ENCODE assay signal across 8 cellular contexts in genomic region chr12:120252071-120252906, GRCh38. TPM values are rescaled to one million over a fixed set of nuclear protein-coding genes. Genes with fewer than 3 reads are reported as not detected.
A peak's percentile ranks its signal among the peaks of the same experiment; 100 is the strongest.
DNase-seq lines count a peak whose midpoint lies in the region; ATAC-seq, FAIRE-seq and TF ChIP-seq lines count a peak whose summit lies in the region.

No MANE protein-coding gene starts in this region.

- H3K9ac ChIP-seq in kidney (ENCODE audit: low read length in 2 of 2) = no peak overlapping the region

- peaks cover 72 to 100% (median 97%) of the 10 kb centered on the region in 6 donors for H3K4me1 ChIP-seq in spleen
- H3K4me1 ChIP-seq in kidney (ENCODE audit: control insufficient read depth in 1 of 2, insufficient read depth in 1 of 2, low read depth in 1 of 2, low read length in 2 of 2) = peaks cover 23 to 50% of the 10 kb centered on the region in 2 donors

- WGBS in spleen, 5 donors = 65 to 78% (median 66%) methylated on average over 12 of the region's 12 CpGs

- DNase-seq in CD4-positive, alpha-beta T cell = peak; percentile 63 to 87 (median 68)
- DNase-seq in T-cell = peak; percentile 48 to 93 (median 83)
- peak; percentile 87 for DNase-seq in spleen
- DNase-seq in kidney = no peak
- DNase-seq in NCI-H510A treated with DMSO at 0.1 percent for 48 hours (lab: John Stamatoyannopoulos, UW) = no peak
- no peak for DNase-seq in nucleus accumbens (lab: John Stamatoyannopoulos, UW)

- CTCF ChIA-PET in CD4-positive, alpha-beta T cell (lab: Charles Lee) = interaction anchor here (1.3 to 6.0 kb wide), 5 partner anchors 9 to 24 kb away, joined by 5 to 52 read pairs (median 26); partner anchors contain the start of gene PXN
- CTCF ChIA-PET in T-cell (lab: Charles Lee) = interaction anchor here in 1 of 2 donors (0.6 to 4.5 kb wide), 10 partner anchors 9 to 61 kb away, joined by 3 to 46 read pairs (median 5); partner anchors contain the start of genes PXN and RPLP0

- TF ChIP-seq POLR2A in spleen (IDR thresholded peaks at IDR 0.05) = no peak

- H3K36me3 ChIP-seq in spleen (peaks cover 0 to 16% (median 0%) of the 10 kb centered on the region in 6 donors), kidney (ENCODE audit: control insufficient read depth in 1 of 2, insufficient read depth in 2 of 2, low read length in 2 of 2) (no peaks in the 10 kb centered on the region)

- H3K27me3 Mint-ChIP-seq in CD4-positive, alpha-beta T cell = no peaks in the 10 kb centered on the region
- no peaks in the 10 kb centered on the region for H3K27me3 Mint-ChIP-seq in T-cell
- H3K27me3 Mint-ChIP-seq in activated naive CD4-positive, alpha-beta T cell treated with anti-CD3 and anti-CD28 coated beads, Interleukin-2, amount 50 U/mL, for 24 hours = no peaks in the 10 kb centered on the region

- peak; percentile 73 for ATAC-seq in CD4-positive, alpha-beta T cell (ENCODE audit: poor library complexity)
- ATAC-seq in T-cell (replicated peaks in 1 of 4) (peak; percentile 83 to 90 (median 88)), HG03139 (IDR thresholded peaks at IDR 0.05; ENCODE audit: unreplicated experiment) (no peak)

- peak overlapping the region; percentile 68 for H3K27ac ChIP-seq in CD4-positive, alpha-beta T cell (ENCODE audit: low read depth, low read length)
- H3K27ac ChIP-seq in spleen = peak overlapping the region; percentile 55 to 97 (median 86)
- H3K27ac ChIP-seq in kidney (ENCODE audit: low read depth in 2 of 2, low read length in 2 of 2) = peak overlapping the region in 1 of 2 donors; percentile 77

- H3K4me1 Mint-ChIP-seq in CD4-positive, alpha-beta T cell (ENCODE audit: low read depth) = peaks cover 85% of the 10 kb centered on the region
- peaks cover 91 to 93% (median 93%) of the 10 kb centered on the region in 3 donors for H3K4me1 Mint-ChIP-seq in T-cell
- peaks cover 93% of the 10 kb centered on the region for H3K4me1 Mint-ChIP-seq in activated naive CD4-positive, alpha-beta T cell treated with anti-CD3 and anti-CD28 coated beads, Interleukin-2, amount 50 U/mL, for 24 hours

- H3K4me3 ChIP-seq in spleen (peak overlapping the region in 1 of 8 donors; percentile 58), kidney (ENCODE audit: low read length in 2 of 2) (no peak overlapping the region)

- peaks cover 38% of the 10 kb centered on the region for H3K36me3 Mint-ChIP-seq in CD4-positive, alpha-beta T cell (ENCODE audit: low read depth)
- peaks cover 15% of the 10 kb centered on the region for H3K36me3 Mint-ChIP-seq in T-cell
- peaks cover 11% of the 10 kb centered on the region for H3K36me3 Mint-ChIP-seq in activated naive CD4-positive, alpha-beta T cell treated with anti-CD3 and anti-CD28 coated beads, Interleukin-2, amount 50 U/mL, for 24 hours

- POLR2A ChIA-PET in CD4-positive, alpha-beta T cell (lab: Charles Lee) = interaction anchor here (0.6 to 10.5 kb wide), 8 partner anchors 10 to 65 kb away, joined by 3 to 220 read pairs (median 74); partner anchors contain the start of genes PXN, RNU4-1, RNU4-2 and RPLP0
- POLR2A ChIA-PET in T-cell (lab: Charles Lee) = interaction anchor here in 1 of 2 donors (0.6 to 3.4 kb wide), 6 partner anchors 10 to 51 kb away, joined by 3 to 30 read pairs (median 7); partner anchors contain the start of genes PXN, RNU4-1, RNU4-2 and RPLP0

- intact Hi-C loops in CD4-positive, alpha-beta T cell (cut with DNase I, micrococcal nuclease) = loop anchor here (1.0 kb wide), 4 partner anchors 10 to 39 kb away; partner anchors contain the start of gene RNU4-2 (in 1 of the 2)
- intact Hi-C loops in spleen (cut with DNase I; ENCODE audit: low total_unique reads) = no loop called here
- intact Hi-C loops in kidney (cut with DNase I) = no loop called here

- no peak for FAIRE-seq in kidney (lab: Jason Lieb, UNC)

- H3K9me3 Mint-ChIP-seq in CD4-positive, alpha-beta T cell = no peaks in the 10 kb centered on the region
- no peaks in the 10 kb centered on the region for H3K9me3 Mint-ChIP-seq in T-cell
- no peaks in the 10 kb centered on the region for H3K9me3 Mint-ChIP-seq in activated naive CD4-positive, alpha-beta T cell treated with anti-CD3 and anti-CD28 coated beads, Interleukin-2, amount 50 U/mL, for 24 hours

- H3K4me3 Mint-ChIP-seq in CD4-positive, alpha-beta T cell = peak overlapping the region; percentile 81
- H3K4me3 Mint-ChIP-seq in T-cell = peak overlapping the region; percentile 68 to 74 (median 71)
- peak overlapping the region; percentile 85 for H3K4me3 Mint-ChIP-seq in activated naive CD4-positive, alpha-beta T cell treated with anti-CD3 and anti-CD28 coated beads, Interleukin-2, amount 50 U/mL, for 24 hours

- peak overlapping the region; percentile 95 for H3K27ac Mint-ChIP-seq in CD4-positive, alpha-beta T cell
- peak overlapping the region; percentile 91 to 93 for H3K27ac Mint-ChIP-seq in T-cell
- peak overlapping the region; percentile 91 for H3K27ac Mint-ChIP-seq in activated naive CD4-positive, alpha-beta T cell treated with anti-CD3 and anti-CD28 coated beads, Interleukin-2, amount 50 U/mL, for 24 hours

- no peaks in the 10 kb centered on the region for H3K9me3 ChIP-seq in CD4-positive, alpha-beta T cell (ENCODE audit: control insufficient read depth, low read length)
- no peaks in the 10 kb centered on the region for H3K9me3 ChIP-seq in spleen
- H3K9me3 ChIP-seq in kidney (ENCODE audit: control insufficient read depth in 1 of 2, low read length in 2 of 2) = no peaks in the 10 kb centered on the region

- no peak for TF ChIP-seq CTCF in CD4-positive, alpha-beta T cell (IDR thresholded peaks at IDR 0.05)
- peak in 2 of 11 experiments; percentile 14 to 28 for TF ChIP-seq CTCF in spleen (IDR thresholded peaks at IDR 0.05 in 8 of 11, conservative IDR thresholded peaks at IDR 0.05 in 3 of 11)
- no peak for TF ChIP-seq CTCF in kidney (IDR thresholded peaks at IDR 0.05; ENCODE audit: borderline replicate concordance, extremely low read depth, insufficient read depth)

- H3K27me3 ChIP-seq in CD4-positive, alpha-beta T cell (ENCODE audit: control insufficient read depth, insufficient read depth, low read length) = no peaks in the 10 kb centered on the region
- H3K27me3 ChIP-seq in spleen (replicated peaks in 1 of 7) = peaks cover 0 to 62% (median 0%) of the 10 kb centered on the region in 7 donors

RNA-seq across cellular contexts. Expression of gene PXN, which starts 13.2 kb away (rescaled TPM):
- 100 to 1,000 TPM; 229 to 230 TPM for total RNA-seq in CD4-positive, alpha-beta T cell
- total RNA-seq in T-cell (100 to 1,000 TPM; 128 to 202 (median 137) TPM), spleen (100 to 1,000 TPM in 5 of 7 donors, 10 to 100 TPM in 2; 91.8 to 161 (median 149) TPM), kidney (133 TPM)
- polyA plus RNA-seq in spleen (10 to 100 TPM; 22.3 to 49.8 (median 35.6) TPM), kidney (ENCODE audit: insufficient read depth, low read depth, low replicate concordance) (57.1 TPM)

RNA-seq across cellular contexts. Expression of gene RNU4-2, which starts 39.4 kb away (rescaled TPM):
- 1,000 to 10,000 TPM; 8,097 to 9,671 TPM for total RNA-seq in CD4-positive, alpha-beta T cell
- total RNA-seq in T-cell (over 10,000 TPM; 10,465 to 16,097 (median 12,527) TPM), spleen (over 10,000 TPM in 4 of 7 donors, under 1 TPM in 3; under 0.01 to 20,748 (median 15,186) TPM), kidney (18,412 TPM)
- polyA plus RNA-seq in spleen (not detected), kidney (ENCODE audit: insufficient read depth, low read depth, low replicate concordance) (not detected)

RNA-seq across cellular contexts. Expression of gene RNU4-1, which starts 40.7 kb away (rescaled TPM):
- total RNA-seq in CD4-positive, alpha-beta T cell = 1,000 to 10,000 TPM in 1 of 2 experiments, 100 to 1,000 TPM in 1; 913 to 1,035 TPM
- total RNA-seq in T-cell = 1,000 to 10,000 TPM; 1,482 to 2,823 (median 1,909) TPM
- total RNA-seq in spleen = 1,000 to 10,000 TPM in 4 of 7 donors, under 1 TPM in 2, not detected in 1; under 0.01 to 7,358 (median 2,736) TPM
- not detected for polyA plus RNA-seq in spleen
- 3,016 TPM for total RNA-seq in kidney
- polyA plus RNA-seq in kidney (ENCODE audit: insufficient read depth, low read depth, low replicate concordance) = not detected

RNA-seq across cellular contexts. Expression of gene SIRT4, which starts 49.8 kb away (rescaled TPM):
- under 1 TPM in 1 of 2 experiments, not detected in 1; 0.59 TPM for total RNA-seq in CD4-positive, alpha-beta T cell
- total RNA-seq in T-cell = 1 to 10 TPM in 4 of 5 donors, under 1 TPM in 1; 0.73 to 5.7 (median 4.1) TPM
- 1 to 10 TPM in 6 of 7 donors, under 1 TPM in 1; 0.66 to 2.6 (median 1.7) TPM for total RNA-seq in spleen
- polyA plus RNA-seq in spleen = 1 to 10 TPM; 1.2 to 1.4 (median 1.3) TPM
- 1.5 TPM for total RNA-seq in kidney
- 8.1 TPM for polyA plus RNA-seq in kidney (ENCODE audit: insufficient read depth, low read depth, low replicate concordance)

RNA-seq across cellular contexts. Expression of gene RPLP0, which starts 51.4 kb away (rescaled TPM):
- 1,000 to 10,000 TPM; 1,997 to 2,075 TPM for total RNA-seq in CD4-positive, alpha-beta T cell
- 1,000 to 10,000 TPM; 1,782 to 2,711 (median 2,416) TPM for total RNA-seq in T-cell
- total RNA-seq in spleen = 1,000 to 10,000 TPM; 1,023 to 1,741 (median 1,286) TPM
- 1,000 to 10,000 TPM; 3,423 to 5,071 (median 3,908) TPM for polyA plus RNA-seq in spleen
- total RNA-seq in kidney = 1,384 TPM
- 1,654 TPM for polyA plus RNA-seq in kidney (ENCODE audit: insufficient read depth, low read depth, low replicate concordance)

Comparison
In these comparisons a context has a peak if more than half of its experiments do, and no peak if none do; other contexts are left out.
1. DNase-seq: peak in CD4-positive, alpha-beta T cell (10 of 10), T-cell (34 of 34) and spleen (single experiment); none in kidney (single experiment), NCI-H510A treated with DMSO at 0.1 percent for 48 hours (single experiment) and nucleus accumbens (0 of 56).
2. intact Hi-C loops: an anchor here in CD4-positive, alpha-beta T cell (1.0 kb wide); none called in spleen and kidney.
3. Peak in every context shown above with its lines, with median percentiles within 50 percentile points of each other: H3K27ac Mint-ChIP-seq and H3K4me3 Mint-ChIP-seq.